9 cellular contexts compared by ENCODE assay signal in the genomic region with DNA sequence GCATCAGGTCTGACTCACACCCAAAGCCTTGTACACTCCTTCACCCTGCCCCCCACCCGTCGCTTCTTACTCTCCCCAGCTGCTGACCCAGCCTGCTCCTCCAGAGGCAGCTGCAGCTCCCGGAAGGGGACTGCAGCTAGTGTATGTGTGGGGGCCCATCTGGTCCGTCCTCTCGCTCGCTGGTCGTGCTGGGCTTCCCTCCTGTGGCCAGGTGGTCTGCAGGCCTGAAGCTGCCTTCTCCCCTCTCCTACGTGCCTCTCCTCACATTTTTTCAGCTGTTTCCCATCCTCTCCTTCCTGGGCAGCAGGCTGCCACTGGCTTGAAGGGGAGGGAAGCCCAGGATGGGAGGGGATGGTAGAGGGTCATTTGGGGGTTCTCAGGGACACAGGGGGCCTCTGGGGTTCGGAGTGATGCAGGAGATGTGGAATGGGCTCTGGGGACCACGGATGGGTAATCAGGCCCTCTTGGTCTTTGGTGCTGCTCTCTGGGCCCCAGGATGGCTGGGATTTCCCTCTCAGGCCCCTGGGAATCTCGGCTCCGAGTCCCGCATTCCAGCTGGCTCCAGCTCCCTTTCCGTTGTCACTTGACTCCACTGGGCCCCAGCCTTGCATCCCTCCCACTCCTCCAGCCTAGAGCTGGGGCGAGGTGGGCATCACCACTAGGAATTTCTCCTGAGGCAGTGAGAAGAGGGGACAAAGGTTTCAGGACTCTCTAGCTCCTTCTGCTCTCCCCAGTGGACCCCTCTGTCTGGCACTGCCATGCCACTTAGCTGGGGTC. TPM values are rescaled to one million over a fixed set of nuclear protein-coding genes. Genes with fewer than 3 reads are reported as not detected.
A peak's percentile ranks its signal among the peaks of the same experiment; 100 is the strongest.
DNase-seq lines count a peak whose midpoint lies in the region; ATAC-seq, FAIRE-seq and TF ChIP-seq lines count a peak whose summit lies in the region.
"Had no signal": no experiment of that assay in that cellular context is flagged by ENCODE, and none has a peak within 500 bp of the region (broad histone marks: within the 10 kb centered on the region; RNA-seq: fewer than 3 reads in every experiment).

No MANE protein-coding gene starts in this region.

- intact Hi-C loops in K562 (cut with micrococcal nuclease) (no loop called here), left colon (cut with DNase I, micrococcal nuclease) (loop anchor here in 1 of 2 donors (10.0 kb wide), 1 partner anchor 207 kb away; a partner anchor contains a TSS)

- no peak for FAIRE-seq in K562 (lab: Jason Lieb, UNC)

- no peak for TF ChIP-seq POLR2A in K562 (conservative IDR thresholded peaks at IDR 0.05)

- H3K9ac ChIP-seq in K562 (ENCODE audit: insufficient read depth in 1 of 2, low read depth in 2 of 2, low read length in 2 of 2), result peak overlapping the region in 1 of 2 experiments; percentile 83; a peak in 2 of 4 replicates

- H2AFZ ChIP-seq in K562 (ENCODE audit: low read depth, low read length), result peak overlapping the region; percentile 46; the same call in 1 of the 2 replicates

- TF ChIP-seq CTCF in K562 (IDR thresholded peaks at IDR 0.05 in 2 of 3, conservative IDR thresholded peaks at IDR 0.05 in 1 of 3; ENCODE audit: insufficient read depth in 2 of 3, low read depth in 1 of 3, low read length in 3 of 3), result no peak

- H3K36me3 ChIP-seq in K562 (ENCODE audit: control insufficient read depth, insufficient read depth, low read length), result no peaks in the 10 kb centered on the region

- no peak for TF ChIP-seq EP300 in K562 (IDR thresholded peaks at IDR 0.05; ENCODE audit: low read length)

- H3K27me3 ChIP-seq in K562 (ENCODE audit: control insufficient read depth in 2 of 2, insufficient read depth in 2 of 2, low read length in 2 of 2), result no peaks in the 10 kb centered on the region

- WGBS in K562 (ENCODE audit: insufficient coverage, low coverage, missing lambda C conversion rate), result 75% methylated on average over 15 of the region's 15 CpGs

- peaks cover 75 to 83% of the 10 kb centered on the region in 2 experiments for H3K4me1 ChIP-seq in K562 (replicated peaks in 1 of 2; ENCODE audit: control insufficient read depth in 2 of 2, insufficient read depth in 2 of 2, low read length in 2 of 2)

- CTCF ChIA-PET in K562 (lab: Yijun Ruan, JAX; ENCODE audit: low intra/inter-chr PET ratio), result no interaction called here

- peak; percentile 71 for DNase-seq in LHCN-M2 (ENCODE audit: low read depth)
- no peak for DNase-seq in K562 (ENCODE audit: extremely low read depth in 1 of 4, low spot score in 3 of 4)
- DNase-seq in left colon, result peak; percentile 35 to 42
- DNase-seq in substantia nigra (lab: John Stamatoyannopoulos, UW), result peak in 31 of 49 donors; percentile 9 to 73 (median 43)
- DNase-seq in NCI-H1930 (lab: John Stamatoyannopoulos, UW), result no peak
- no peak for DNase-seq in NCI-H510A (lab: John Stamatoyannopoulos, UW)
- no peak for DNase-seq in ureter (ENCODE audit: low spot score)
- no peak for DNase-seq in NCI-H345 treated with DMSO at 0.1 percent for 48 hours (lab: John Stamatoyannopoulos, UW; ENCODE audit: unreplicated experiment)
- DNase-seq: RPMI8226 had no signal

- in situ Hi-C loops in K562 (cut with MboI), result no loop called here

- no peak overlapping the region for H3K4me3 ChIP-seq in K562

- TF ChIP-seq RAD21 in K562 (CRISPR knock-in tag; conservative IDR thresholded peaks at IDR 0.05 in 1 of 2, IDR thresholded peaks at IDR 0.05 in 1 of 2), result no peak

- no TSS peak for BruUV-seq in K562 (replicated peaks; lab: Mats Ljungman, UMichigan)

- H4K20me1 ChIP-seq in K562 (replicated peaks; ENCODE audit: control insufficient read depth, insufficient read depth, low read length), result peaks cover 9% of the 10 kb centered on the region; the same call in 1 of the 2 replicates

- H3K9me3 ChIP-seq in K562 (replicated peaks; ENCODE audit: control insufficient read depth, insufficient read depth, low read depth, low read length), result no peaks in the 10 kb centered on the region

- POLR2A ChIA-PET in K562 (lab: Yijun Ruan, JAX), result interaction anchor here (0.6 to 1.6 kb wide), 16 partner anchors 8 to 701 kb away, joined by 3 to 8 read pairs (median 4); a partner anchor contains a TSS

- ATAC-seq in K562, result no peak
- ATAC-seq in left colon, result no peak

- peaks cover 3% of the 10 kb centered on the region for H3K9me1 ChIP-seq in K562 (ENCODE audit: control insufficient read depth, insufficient read depth, low read length)

- no peak overlapping the region for H3K4me2 ChIP-seq in K562 (ENCODE audit: insufficient read depth, low read length)

- H3K27ac ChIP-seq in K562 (ENCODE audit: extremely low read depth, low read depth, low read length), result no peak overlapping the region
- H3K27ac ChIP-seq in substantia nigra (ENCODE audit: low read depth, low read length, poor library complexity, severe bottlenecking), result peak overlapping the region; percentile 99

- peaks cover 26% of the 10 kb centered on the region for H3K79me2 ChIP-seq in K562 (ENCODE audit: control insufficient read depth, insufficient read depth, low read length)

RNA-seq across cellular contexts. Expression of a gene that starts 2.1 kb away (rescaled TPM):
- 43.1 and 47.0 TPM in 2 replicates for total RNA-seq in LHCN-M2 (2014; rRNA removed)
- polyA plus RNA-seq in LHCN-M2 (2012), result 54.1 TPM
- 77.6 and 145 TPM in 2 replicates for total RNA-seq in K562 (2011; cell fraction: chromatin; rRNA removed; ENCODE audit: low replicate concordance)
- 121 and 123 TPM in 2 replicates for total RNA-seq in K562 (2011; cell fraction: nucleolus; rRNA removed)
- total RNA-seq in K562 (2011; cell fraction: nucleoplasm; rRNA removed), result 99.0 and 108 TPM in 2 replicates
- 19.9 and 27.1 TPM in 2 replicates for total RNA-seq in K562 (2014; rRNA removed)
- total RNA-seq in K562 (2014; rRNA removed; fragmentation: Illumina TruSeq; extraction: Trizol), result 10.5 and 12.2 TPM in 2 replicates
- total RNA-seq in K562 (2015; rRNA removed; fragmentation: Illumina TruSeq; extraction: Trizol), result 10.0 and 11.1 TPM in 2 replicates
- total RNA-seq in K562 (2021), result 42.9 and 44.6 TPM in 2 replicates
- polyA plus RNA-seq in K562 (2011; rRNA removed), result 11.2 and 19.0 TPM in 2 replicates
- polyA plus RNA-seq in K562 (2011; cell fraction: cytosol; rRNA removed), result 17.3 and 19.2 TPM in 2 replicates
- polyA plus RNA-seq in K562 (2011; cell fraction: nucleus; rRNA removed), result 47.9 and 67.4 TPM in 2 replicates
- 25.5 and 32.6 TPM in 2 replicates for polyA plus RNA-seq in K562 (2012)
- polyA plus RNA-seq in K562 (2014; fragmentation: Illumina TruSeq; extraction: Trizol), result 16.0 and 19.8 TPM in 2 replicates
- polyA plus RNA-seq in K562 (2014; fragmentation: Nextera tagmentation; extraction: Ambion mirVana), result 1 to 10 TPM; 1.4 to 1.6 TPM
- 19.3 and 20.2 TPM in 2 replicates for polyA plus RNA-seq in K562 (2014; rRNA removed)
- polyA minus RNA-seq in K562 (2011; rRNA and poly(A)+ RNA removed), result 16.3 and 21.0 TPM in 2 replicates
- 26.3 and 45.5 TPM in 2 replicates for polyA minus RNA-seq in K562 (2011; cell fraction: cytosol; rRNA and poly(A)+ RNA removed)
- 27.9 and 41.7 TPM in 2 replicates for polyA minus RNA-seq in K562 (2011; cell fraction: nucleus; rRNA and poly(A)+ RNA removed)
- 100 to 1,000 TPM; 297 to 333 TPM for total RNA-seq in left colon
- total RNA-seq in ureter, result 234 TPM

RNA-seq across cellular contexts. Expression of a gene that starts 25.8 kb away (rescaled TPM):
- 9.0 and 16.2 TPM in 2 replicates for total RNA-seq in LHCN-M2 (2014; rRNA removed)
- polyA plus RNA-seq in LHCN-M2 (2012), result 18.7 TPM
- total RNA-seq in K562 (2011; cell fraction: chromatin; rRNA removed; ENCODE audit: low replicate concordance), result 228 and 428 TPM in 2 replicates
- 202 and 247 TPM in 2 replicates for total RNA-seq in K562 (2011; cell fraction: nucleolus; rRNA removed)
- total RNA-seq in K562 (2011; cell fraction: nucleoplasm; rRNA removed), result 179 and 226 TPM in 2 replicates
- total RNA-seq in K562 (2014; rRNA removed), result 30.5 and 55.3 TPM in 2 replicates
- total RNA-seq in K562 (2014; rRNA removed; fragmentation: Illumina TruSeq; extraction: Trizol), result 36.1 and 39.6 TPM in 2 replicates
- 38.3 and 38.6 TPM in 2 replicates for total RNA-seq in K562 (2015; rRNA removed; fragmentation: Illumina TruSeq; extraction: Trizol)
- total RNA-seq in K562 (2021), result 70.6 and 80.5 TPM in 2 replicates
- 60.1 and 75.6 TPM in 2 replicates for polyA plus RNA-seq in K562 (2011; rRNA removed)
- polyA plus RNA-seq in K562 (2011; cell fraction: cytosol; rRNA removed), result 57.7 and 65.7 TPM in 2 replicates
- 584 and 671 TPM in 2 replicates for polyA plus RNA-seq in K562 (2011; cell fraction: nucleus; rRNA removed)
- polyA plus RNA-seq in K562 (2012), result 66.1 and 69.0 TPM in 2 replicates
- 57.1 and 76.3 TPM in 2 replicates for polyA plus RNA-seq in K562 (2014; fragmentation: Illumina TruSeq; extraction: Trizol)
- 1 to 10 TPM; 3.6 to 5.2 TPM for polyA plus RNA-seq in K562 (2014; fragmentation: Nextera tagmentation; extraction: Ambion mirVana)
- polyA plus RNA-seq in K562 (2014; rRNA removed), result 86.1 and 95.0 TPM in 2 replicates
- polyA minus RNA-seq in K562 (2011; rRNA and poly(A)+ RNA removed), result 37.2 and 37.6 TPM in 2 replicates
- 16.6 and 20.2 TPM in 2 replicates for polyA minus RNA-seq in K562 (2011; cell fraction: cytosol; rRNA and poly(A)+ RNA removed)
- 60.9 and 104 TPM in 2 replicates for polyA minus RNA-seq in K562 (2011; cell fraction: nucleus; rRNA and poly(A)+ RNA removed)
- total RNA-seq in left colon, result 10 to 100 TPM; 18.3 to 34.4 TPM
- 30.4 TPM for total RNA-seq in ureter

RNA-seq across cellular contexts. Expression of a gene that starts 31.9 kb away (rescaled TPM):
- total RNA-seq in LHCN-M2 (2014; rRNA removed) (21.9 and 26.5 TPM in 2 replicates), K562 (2014; rRNA removed) (31.1 and 46.0 TPM in 2 replicates), K562 (2014; rRNA removed; fragmentation: Illumina TruSeq; extraction: Trizol) (16.8 and 18.5 TPM in 2 replicates), K562 (2015; rRNA removed; fragmentation: Illumina TruSeq; extraction: Trizol) (23.3 and 26.3 TPM in 2 replicates), K562 (2021) (41.0 and 48.0 TPM in 2 replicates), left colon (10 to 100 TPM; 17.7 to 34.8 TPM), ureter (33.2 TPM)
- 17.5 TPM for polyA plus RNA-seq in LHCN-M2 (2012)
- 134 and 271 TPM in 2 replicates for total RNA-seq in K562 (2011; cell fraction: chromatin; rRNA removed; ENCODE audit: low replicate concordance)
- total RNA-seq in K562 (2011; cell fraction: nucleolus; rRNA removed), result 116 and 125 TPM in 2 replicates
- 117 and 125 TPM in 2 replicates for total RNA-seq in K562 (2011; cell fraction: nucleoplasm; rRNA removed)
- polyA plus RNA-seq in K562 (2011; rRNA removed) (35.1 and 56.2 TPM in 2 replicates), K562 (2014; fragmentation: Illumina TruSeq; extraction: Trizol) (28.3 and 29.9 TPM in 2 replicates), K562 (2014; fragmentation: Nextera tagmentation; extraction: Ambion mirVana) (1 to 10 TPM; 1.6 to 2.3 TPM), K562 (2014; rRNA removed) (44.8 and 53.6 TPM in 2 replicates)
- polyA plus RNA-seq in K562 (2011; cell fraction: cytosol; rRNA removed), result 28.8 and 33.9 TPM in 2 replicates
- 263 and 308 TPM in 2 replicates for polyA plus RNA-seq in K562 (2011; cell fraction: nucleus; rRNA removed)
- 38.5 and 55.4 TPM in 2 replicates for polyA plus RNA-seq in K562 (2012)
- 46.2 and 47.8 TPM in 2 replicates for polyA minus RNA-seq in K562 (2011; rRNA and poly(A)+ RNA removed)
- 18.4 and 32.6 TPM in 2 replicates for polyA minus RNA-seq in K562 (2011; cell fraction: cytosol; rRNA and poly(A)+ RNA removed)
- 28.9 and 49.2 TPM in 2 replicates for polyA minus RNA-seq in K562 (2011; cell fraction: nucleus; rRNA and poly(A)+ RNA removed)

RNA-seq across cellular contexts. Expression of a gene that starts 49.8 kb away (rescaled TPM):
- not detected in 2 replicates for total RNA-seq in LHCN-M2 (2014; rRNA removed)
- polyA plus RNA-seq in LHCN-M2 (2012), result not detected
- total RNA-seq in K562 (2011; cell fraction: chromatin; rRNA removed; ENCODE audit: low replicate concordance), result not detected in 2 replicates
- total RNA-seq in K562 (2011; cell fraction: nucleolus; rRNA removed), result not detected in 2 replicates
- total RNA-seq in K562 (2011; cell fraction: nucleoplasm; rRNA removed), result not detected in 2 replicates
- total RNA-seq in K562 (2014; rRNA removed), result not detected in 2 replicates
- not detected in 2 replicates for total RNA-seq in K562 (2014; rRNA removed; fragmentation: Illumina TruSeq; extraction: Trizol)
- total RNA-seq in K562 (2015; rRNA removed; fragmentation: Illumina TruSeq; extraction: Trizol), result not detected in 2 replicates
- 0.78 TPM in 1 of 2 replicates, not detected in the other for total RNA-seq in K562 (2021)
- polyA plus RNA-seq in K562 (2011; rRNA removed), result not detected in 2 replicates
- not detected in 2 replicates for polyA plus RNA-seq in K562 (2011; cell fraction: cytosol; rRNA removed)
- polyA plus RNA-seq in K562 (2011; cell fraction: nucleus; rRNA removed), result not detected in 2 replicates
- 0.17 TPM in 1 of 2 replicates, not detected in the other for polyA plus RNA-seq in K562 (2012)
- not detected in 2 replicates for polyA plus RNA-seq in K562 (2014; fragmentation: Illumina TruSeq; extraction: Trizol)
- polyA plus RNA-seq in K562 (2014; fragmentation: Nextera tagmentation; extraction: Ambion mirVana), result not detected
- polyA plus RNA-seq in K562 (2014; rRNA removed), result not detected in 2 replicates
- not detected in 2 replicates for polyA minus RNA-seq in K562 (2011; rRNA and poly(A)+ RNA removed)
- polyA minus RNA-seq in K562 (2011; cell fraction: cytosol; rRNA and poly(A)+ RNA removed), result not detected in 2 replicates
- polyA minus RNA-seq in K562 (2011; cell fraction: nucleus; rRNA and poly(A)+ RNA removed), result not detected in 2 replicates
- not detected for total RNA-seq in left colon
- total RNA-seq in ureter, result 1.0 TPM

RNA-seq across cellular contexts. Expression of a gene that starts 58.6 kb away (rescaled TPM):
- not detected in 2 replicates for total RNA-seq in LHCN-M2 (2014; rRNA removed)
- 0.04 TPM for polyA plus RNA-seq in LHCN-M2 (2012)
- not detected in 2 replicates for total RNA-seq in K562 (2011; cell fraction: chromatin; rRNA removed; ENCODE audit: low replicate concordance)
- not detected in 2 replicates for total RNA-seq in K562 (2011; cell fraction: nucleolus; rRNA removed)
- not detected in 2 replicates for total RNA-seq in K562 (2011; cell fraction: nucleoplasm; rRNA removed)
- total RNA-seq in K562 (2014; rRNA removed), result not detected in 2 replicates
- total RNA-seq in K562 (2014; rRNA removed; fragmentation: Illumina TruSeq; extraction: Trizol), result not detected in 2 replicates
- total RNA-seq in K562 (2015; rRNA removed; fragmentation: Illumina TruSeq; extraction: Trizol), result not detected in 2 replicates
- total RNA-seq in K562 (2021), result not detected in 2 replicates
- not detected in 2 replicates for polyA plus RNA-seq in K562 (2011; rRNA removed)
- not detected in 2 replicates for polyA plus RNA-seq in K562 (2011; cell fraction: cytosol; rRNA removed)
- not detected in 2 replicates for polyA plus RNA-seq in K562 (2011; cell fraction: nucleus; rRNA removed)
- 0.03 and 0.07 TPM in 2 replicates for polyA plus RNA-seq in K562 (2012)
- not detected in 2 replicates for polyA plus RNA-seq in K562 (2014; fragmentation: Illumina TruSeq; extraction: Trizol)
- not detected for polyA plus RNA-seq in K562 (2014; fragmentation: Nextera tagmentation; extraction: Ambion mirVana)
- polyA plus RNA-seq in K562 (2014; rRNA removed), result 0.07 TPM in 1 of 2 replicates, not detected in the other
- not detected in 2 replicates for polyA minus RNA-seq in K562 (2011; rRNA and poly(A)+ RNA removed)
- not detected in 2 replicates for polyA minus RNA-seq in K562 (2011; cell fraction: cytosol; rRNA and poly(A)+ RNA removed)
- not detected in 2 replicates for polyA minus RNA-seq in K562 (2011; cell fraction: nucleus; rRNA and poly(A)+ RNA removed)
- not detected for total RNA-seq in left colon
- total RNA-seq in ureter, result not detected

Comparison
In these comparisons a context has a peak if more than half of its experiments do, and no peak if none do; other contexts are left out.
1. DNase-seq: peak in LHCN-M2 (single experiment), left colon (2 of 2) and substantia nigra (31 of 49); none in K562 (0 of 4), NCI-H1930 (0 of 2), NCI-H510A (single experiment), ureter (single experiment) and NCI-H345 treated with DMSO at 0.1 percent for 48 hours (single experiment).